11 cellular contexts compared by ENCODE assay signal in the genomic region with DNA sequence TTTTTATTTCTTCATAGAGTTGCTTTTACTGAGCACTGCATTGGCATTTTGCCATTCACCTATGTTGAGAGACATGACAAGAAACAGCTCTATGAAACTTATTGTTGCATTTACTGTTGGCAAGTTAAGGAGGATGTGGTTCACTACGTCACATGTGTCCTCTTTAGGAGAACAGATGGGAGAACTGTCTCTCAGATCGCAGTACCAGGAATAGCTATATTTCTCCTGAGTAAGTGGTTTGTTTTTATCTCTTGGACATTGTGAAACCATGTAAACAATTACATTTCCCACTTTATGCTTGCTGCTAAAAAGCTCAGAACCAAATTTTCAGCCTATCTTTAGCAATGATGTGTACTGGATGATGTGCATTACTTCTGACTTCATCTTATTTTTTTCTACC. TPM values are rescaled to one million over a fixed set of nuclear protein-coding genes. Genes with fewer than 3 reads are reported as not detected.
DNase-seq lines count a peak whose midpoint lies in the region; ATAC-seq and TF ChIP-seq lines count a peak whose summit lies in the region.
"Had no signal": no experiment of that assay in that cellular context is flagged by ENCODE, and none has a peak within 500 bp of the region (broad histone marks: within the 10 kb centered on the region; RNA-seq: fewer than 3 reads in every experiment).

No MANE protein-coding gene starts in this region.

- peak overlapping the region; percentile 79 to 97 (median 95) for H3K27ac Mint-ChIP-seq in CD4-positive, alpha-beta memory T cell
- peak overlapping the region; percentile 82 for H3K27ac Mint-ChIP-seq in activated CD8-positive, alpha-beta T cell treated with anti-CD3 and anti-CD28 coated beads, Interleukin-2, amount 10 ng/mL, durations not matched to agents 7 days and 5 days

- H3K27me3 ChIP-seq in CD4-positive, alpha-beta memory T cell (ENCODE audit: insufficient read depth, low read length), result no peaks in the 10 kb centered on the region
- H3K27me3 ChIP-seq in left lung, result no peaks in the 10 kb centered on the region
- H3K27me3 ChIP-seq: brain microvascular endothelial cell had no signal

- H3K27me3 Mint-ChIP-seq in CD4-positive, alpha-beta memory T cell, result peaks cover 0 to 2% of the 10 kb centered on the region in 2 donors
- no peaks in the 10 kb centered on the region for H3K27me3 Mint-ChIP-seq in activated CD8-positive, alpha-beta T cell treated with anti-CD3 and anti-CD28 coated beads, Interleukin-2, amount 10 ng/mL, durations not matched to agents 7 days and 5 days (ENCODE audit: low read depth)

- no peaks in the 10 kb centered on the region for H3K36me3 ChIP-seq in CD4-positive, alpha-beta memory T cell (ENCODE audit: insufficient read depth, low read length)
- no peaks in the 10 kb centered on the region for H3K36me3 ChIP-seq in left lung
- H3K36me3 ChIP-seq: brain microvascular endothelial cell had no signal

- POLR2A ChIA-PET in CD4-positive, alpha-beta memory T cell (lab: Charles Lee; ENCODE audit: partially characterized antibody), result interaction anchor here (0.6 to 8.4 kb wide), 22 partner anchors 8 to 337 kb away, joined by 3 to 83 read pairs (median 4); partner anchors contain the start of genes COPB1, CYP2R1 and PDE3B
- POLR2A ChIA-PET in activated CD8-positive, alpha-beta T cell treated with anti-CD3 and anti-CD28 coated beads, Interleukin-2, amount 10 ng/mL, durations not matched to agents 7 days and 5 days (lab: Charles Lee), result interaction anchor here (1.0 to 1.1 kb wide), 4 partner anchors 9 to 90 kb away, joined by 3 to 7 read pairs (median 3); partner anchors contain the start of gene PSMA1

- intact Hi-C loops in CD4-positive, alpha-beta memory T cell (cut with micrococcal nuclease), result loop anchor here (1.0 to 5.0 kb wide), 4 partner anchors 14 to 87 kb away; partner anchors contain the start of gene PDE3B
- intact Hi-C loops in left lung (cut with DNase I), result no loop called here

- DNase-seq in CD4-positive, alpha-beta memory T cell, result peak; percentile 66 to 83 (median 78)
- DNase-seq in H4 (ENCODE audit: low spot score) (peak; percentile 70), left lung (no peak), dermis blood vessel endothelial cell (no peak), GM19238 (ENCODE audit: insufficient read length, low spot score) (no peak), HPDE6-E6E7 (ENCODE audit: extremely low spot score) (no peak), NCI-H2227 (lab: John Stamatoyannopoulos, UW; ENCODE audit: unreplicated experiment) (no peak)
- DNase-seq in activated CD8-positive, alpha-beta T cell treated with anti-CD3 and anti-CD28 coated beads, Interleukin-2, amount 10 ng/mL, durations not matched to agents 7 days and 5 days, result peak; percentile 55
- DNase-seq: brain microvascular endothelial cell, mesendoderm had no signal

- H3K9me3 ChIP-seq in CD4-positive, alpha-beta memory T cell (ENCODE audit: control insufficient read depth in 1 of 2, low read length in 2 of 2), result no peaks in the 10 kb centered on the region
- no peaks in the 10 kb centered on the region for H3K9me3 ChIP-seq in left lung

- peaks cover 2 to 16% of the 10 kb centered on the region in 2 donors for H3K36me3 Mint-ChIP-seq in CD4-positive, alpha-beta memory T cell
- H3K36me3 Mint-ChIP-seq in activated CD8-positive, alpha-beta T cell treated with anti-CD3 and anti-CD28 coated beads, Interleukin-2, amount 10 ng/mL, durations not matched to agents 7 days and 5 days (ENCODE audit: low read depth), result peaks cover 67% of the 10 kb centered on the region

- peak overlapping the region in 7 of 8 donors; percentile 12 to 84 (median 50) for H3K4me3 Mint-ChIP-seq in CD4-positive, alpha-beta memory T cell
- peak overlapping the region; percentile 30 for H3K4me3 Mint-ChIP-seq in activated CD8-positive, alpha-beta T cell treated with anti-CD3 and anti-CD28 coated beads, Interleukin-2, amount 10 ng/mL, durations not matched to agents 7 days and 5 days

- no peak for TF ChIP-seq CTCF in left lung (IDR thresholded peaks at IDR 0.05)

- peaks cover 21 to 44% (median 27%) of the 10 kb centered on the region in 4 donors for H3K4me1 Mint-ChIP-seq in CD4-positive, alpha-beta memory T cell
- H3K4me1 Mint-ChIP-seq in activated CD8-positive, alpha-beta T cell treated with anti-CD3 and anti-CD28 coated beads, Interleukin-2, amount 10 ng/mL, durations not matched to agents 7 days and 5 days (ENCODE audit: low read depth), result peaks cover 32% of the 10 kb centered on the region

- H3K27ac ChIP-seq in CD4-positive, alpha-beta memory T cell (ENCODE audit: low read depth, low read length), result peak overlapping the region; percentile 37
- H3K27ac ChIP-seq in left lung, result peak overlapping the region; percentile 37 to 45
- H3K27ac ChIP-seq: brain microvascular endothelial cell had no signal

- CTCF ChIA-PET in CD4-positive, alpha-beta memory T cell (lab: Charles Lee; ENCODE audit: partially characterized antibody), result interaction anchor here (0.6 to 1.8 kb wide), 9 partner anchors 10 to 353 kb away, joined by 3 to 8 read pairs (median 3); partner anchors contain the start of gene PDE3B
- CTCF ChIA-PET in activated CD8-positive, alpha-beta T cell treated with anti-CD3 and anti-CD28 coated beads, Interleukin-2, amount 10 ng/mL, durations not matched to agents 7 days and 5 days (lab: Charles Lee), result interaction anchor here (0.7 to 1.2 kb wide), 9 partner anchors 9 to 353 kb away, joined by 3 to 7 read pairs (median 3); no protein-coding TSS in a partner anchor

- no peak overlapping the region for H3K4me3 ChIP-seq in CD4-positive, alpha-beta memory T cell (ENCODE audit: low read length in 2 of 2)
- no peak overlapping the region for H3K4me3 ChIP-seq in left lung

- H3K4me1 ChIP-seq in CD4-positive, alpha-beta memory T cell (ENCODE audit: insufficient read depth, low read length), result peaks cover 27% of the 10 kb centered on the region
- H3K4me1 ChIP-seq in left lung, result peaks cover 0 to 17% of the 10 kb centered on the region in 2 donors

- peak; percentile 89 for ATAC-seq in activated CD8-positive, alpha-beta T cell treated with anti-CD3 and anti-CD28 coated beads, Interleukin-2, amount 10 ng/mL, durations not matched to agents 7 days and 5 days
- peak; percentile 78 for ATAC-seq in left lung
- ATAC-seq: Panc1 had no signal

- peaks cover 0 to 2% (median 0%) of the 10 kb centered on the region in 8 donors for H3K9me3 Mint-ChIP-seq in CD4-positive, alpha-beta memory T cell
- H3K9me3 Mint-ChIP-seq in activated CD8-positive, alpha-beta T cell treated with anti-CD3 and anti-CD28 coated beads, Interleukin-2, amount 10 ng/mL, durations not matched to agents 7 days and 5 days (ENCODE audit: insufficient read depth), result peaks cover 3% of the 10 kb centered on the region

RNA-seq across cellular contexts. Expression of gene PSMA1, which starts 34.8 kb away (rescaled TPM):
- total RNA-seq in CD4-positive, alpha-beta memory T cell, result 100 to 1,000 TPM in 1 of 2 experiments, 10 to 100 TPM in 1; 95.8 to 105 TPM
- 100 to 1,000 TPM; 157 to 243 TPM for polyA plus RNA-seq in CD4-positive, alpha-beta memory T cell
- total RNA-seq in H4 (2014; rRNA removed; shearing (Covaris generic)), result 566 and 642 TPM in 2 replicates
- 100 to 1,000 TPM; 211 to 215 TPM for total RNA-seq in activated CD8-positive, alpha-beta T cell treated with anti-CD3 and anti-CD28 coated beads, Interleukin-2, amount 10 ng/mL, durations not matched to agents 7 days and 5 days
- total RNA-seq in left lung, result 100 to 1,000 TPM; 109 to 184 TPM
- total RNA-seq in dermis blood vessel endothelial cell, result 137 and 177 TPM in 2 replicates

RNA-seq across cellular contexts. Expression of gene COPB1, which starts 55.3 kb away (rescaled TPM):
- 10 to 100 TPM; 79.8 to 82.1 TPM for total RNA-seq in CD4-positive, alpha-beta memory T cell
- 10 to 100 TPM; 93.4 to 94.0 TPM for polyA plus RNA-seq in CD4-positive, alpha-beta memory T cell
- 319 and 353 TPM in 2 replicates for total RNA-seq in H4 (2014; rRNA removed; shearing (Covaris generic))
- total RNA-seq in activated CD8-positive, alpha-beta T cell treated with anti-CD3 and anti-CD28 coated beads, Interleukin-2, amount 10 ng/mL, durations not matched to agents 7 days and 5 days, result 10 to 100 TPM; 77.8 to 79.1 TPM
- total RNA-seq in left lung (100 to 1,000 TPM; 105 to 113 TPM), dermis blood vessel endothelial cell (254 and 312 TPM in 2 replicates)

Comparison
In these comparisons a context has a peak if more than half of its experiments do, and no peak if none do; other contexts are left out.
1. DNase-seq: peak in CD4-positive, alpha-beta memory T cell (5 of 5), H4 (single experiment) and activated CD8-positive, alpha-beta T cell treated with anti-CD3 and anti-CD28 coated beads, Interleukin-2, amount 10 ng/mL, durations not matched to agents 7 days and 5 days (single experiment); none in left lung (0 of 2), dermis blood vessel endothelial cell (single experiment), GM19238 (single experiment), HPDE6-E6E7 (single experiment) and NCI-H2227 (single experiment).